In the genomic region with DNA sequence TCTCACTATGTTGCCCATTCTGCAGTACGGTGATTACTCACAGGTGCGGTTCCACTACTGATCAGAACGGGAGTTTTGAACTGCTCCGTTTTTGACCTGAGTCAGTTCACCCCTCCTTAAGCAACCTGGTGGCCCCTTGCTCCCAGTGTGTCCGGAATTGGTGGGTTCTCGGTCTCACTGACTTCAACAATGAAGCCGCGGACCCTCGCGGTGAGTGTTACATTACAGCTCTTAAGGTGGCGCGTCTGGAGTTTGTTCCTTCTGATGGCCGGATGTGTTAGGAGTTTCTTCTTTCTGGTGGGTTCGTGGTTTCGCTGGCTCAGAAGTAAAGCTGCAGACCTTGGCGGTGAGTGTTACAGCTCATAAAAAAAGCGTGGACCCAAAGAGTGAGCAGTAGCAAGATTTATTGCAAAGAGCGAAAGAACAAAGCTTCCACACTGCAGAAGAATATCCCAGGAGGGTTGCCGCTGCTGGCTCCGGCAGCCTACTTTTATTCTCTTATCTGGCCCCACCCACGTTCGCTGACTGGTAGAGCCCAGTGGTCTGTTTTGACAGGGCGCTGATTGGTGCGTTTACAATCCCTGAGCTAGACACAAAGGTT, we compare ENCODE assay signal across 10 cellular contexts. TPM values are rescaled to one million over a fixed set of nuclear protein-coding genes. Genes with fewer than 3 reads are reported as not detected.
DNase-seq lines count a peak whose midpoint lies in the region; ATAC-seq and TF ChIP-seq lines count a peak whose summit lies in the region.
"Had no signal": no experiment of that assay in that cellular context is flagged by ENCODE, and none has a peak within 500 bp of the region (broad histone marks: within the 10 kb centered on the region; RNA-seq: fewer than 3 reads in every experiment).

No MANE protein-coding gene starts in this region.

- TF ChIP-seq CTCF in osteoblast (IDR thresholded peaks at IDR 0.05; ENCODE audit: extremely low read depth, low read depth, low read length): no peak

- H3K4me3 ChIP-seq in osteoblast (ENCODE audit: insufficient read depth, low read length): no peak overlapping the region
- H3K4me3 ChIP-seq: SJSA1 had no signal

- DNase-seq in RPMI8226: peak; percentile 25
- DNase-seq in activated naive CD4-positive, alpha-beta T cell treated with anti-CD3 and anti-CD28 coated beads, Interleukin-2, amount 10 ng/mL, durations not matched to agents 7 days and 5 days: peak; percentile 64
- DNase-seq in stimulated activated CD8-positive, alpha-beta memory T cell treated with anti-CD3 and anti-CD28 coated beads, Interleukin-12 subunit alpha, Interleukin-12 subunit beta, amount 100 ng/mL, for 1 hour (ENCODE audit: low read depth): peak; percentile 11
- no peak for DNase-seq in NCI-H1048 (lab: John Stamatoyannopoulos, UW)
- no peak for DNase-seq in osteoblast (ENCODE audit: insufficient read length, low spot score, missing footprints)
- DNase-seq: NCI-H2171 had no signal

- H3K4me1 Mint-ChIP-seq in activated naive CD4-positive, alpha-beta T cell treated with anti-CD3 and anti-CD28 coated beads, Interleukin-2, amount 10 ng/mL, durations not matched to agents 7 days and 5 days: peaks cover 25% of the 10 kb centered on the region

- CTCF ChIA-PET in activated naive CD4-positive, alpha-beta T cell treated with anti-CD3 and anti-CD28 coated beads, Interleukin-2, amount 10 ng/mL, durations not matched to agents 7 days and 5 days (lab: Charles Lee): interaction anchor here (0.9 to 3.6 kb wide), 6 partner anchors 10 to 300 kb away, joined by 3 to 20 read pairs (median 11); partner anchors contain the start of genes PARP1 and STUM

- H3K79me2 ChIP-seq in osteoblast (ENCODE audit: insufficient read depth, low read length): no peaks in the 10 kb centered on the region

- peaks cover 38% of the 10 kb centered on the region for H3K27me3 Mint-ChIP-seq in activated naive CD4-positive, alpha-beta T cell treated with anti-CD3 and anti-CD28 coated beads, Interleukin-2, amount 10 ng/mL, durations not matched to agents 7 days and 5 days

- no peak overlapping the region for H3K4me2 ChIP-seq in osteoblast (ENCODE audit: insufficient read depth, low read length)

- no peaks in the 10 kb centered on the region for H3K9me3 Mint-ChIP-seq in activated naive CD4-positive, alpha-beta T cell treated with anti-CD3 and anti-CD28 coated beads, Interleukin-2, amount 10 ng/mL, durations not matched to agents 7 days and 5 days

- no peaks in the 10 kb centered on the region for H3K9me3 ChIP-seq in osteoblast (ENCODE audit: low read depth, low read length)
- H3K9me3 ChIP-seq: SJSA1 had no signal

- H3K27ac Mint-ChIP-seq in activated naive CD4-positive, alpha-beta T cell treated with anti-CD3 and anti-CD28 coated beads, Interleukin-2, amount 10 ng/mL, durations not matched to agents 7 days and 5 days: peak overlapping the region; percentile 75

- no peak overlapping the region for H3K27ac ChIP-seq in osteoblast (ENCODE audit: low read depth, low read length)
- H3K27ac ChIP-seq: SJSA1 had no signal

- no peaks in the 10 kb centered on the region for H4K20me1 ChIP-seq in osteoblast (ENCODE audit: insufficient read depth, low read length)

- ATAC-seq in GM19035 (IDR thresholded peaks at IDR 0.05; ENCODE audit: unreplicated experiment) (peak; percentile 39), GM19324 (IDR thresholded peaks at IDR 0.05; ENCODE audit: low FRiP score, unreplicated experiment) (no peak), HG02885 (IDR thresholded peaks at IDR 0.05; ENCODE audit: poor library complexity, unreplicated experiment) (no peak)

- no peaks in the 10 kb centered on the region for H3K36me3 ChIP-seq in osteoblast (ENCODE audit: insufficient read depth, low read length)
- H3K36me3 ChIP-seq: SJSA1 had no signal

- no peaks in the 10 kb centered on the region for H3K4me1 ChIP-seq in osteoblast (ENCODE audit: insufficient read depth, low read length)
- H3K4me1 ChIP-seq: SJSA1 had no signal

- peaks cover 2% of the 10 kb centered on the region for H3K27me3 ChIP-seq in osteoblast (ENCODE audit: insufficient read depth, low read length)

- no peak overlapping the region for H2AFZ ChIP-seq in osteoblast (ENCODE audit: low read length)

- no peaks in the 10 kb centered on the region for H3K36me3 Mint-ChIP-seq in activated naive CD4-positive, alpha-beta T cell treated with anti-CD3 and anti-CD28 coated beads, Interleukin-2, amount 10 ng/mL, durations not matched to agents 7 days and 5 days

- peak overlapping the region; percentile 57 for H3K4me3 Mint-ChIP-seq in activated naive CD4-positive, alpha-beta T cell treated with anti-CD3 and anti-CD28 coated beads, Interleukin-2, amount 10 ng/mL, durations not matched to agents 7 days and 5 days

RNA-seq across cellular contexts. Expression of gene PARP1, which starts 17.6 kb away (rescaled TPM):
- total RNA-seq in osteoblast: 38.6 and 51.0 TPM in 2 replicates

Comparison
In these comparisons a context has a peak if more than half of its experiments do, and no peak if none do; other contexts are left out.
1. DNase-seq: peak in RPMI8226 (single experiment), activated naive CD4-positive, alpha-beta T cell treated with anti-CD3 and anti-CD28 coated beads, Interleukin-2, amount 10 ng/mL, durations not matched to agents 7 days and 5 days (single experiment) and stimulated activated CD8-positive, alpha-beta memory T cell treated with anti-CD3 and anti-CD28 coated beads, Interleukin-12 subunit alpha, Interleukin-12 subunit beta, amount 100 ng/mL, for 1 hour (single experiment); none in NCI-H1048 (single experiment) and osteoblast (single experiment).